ENCODE assay signal across 28 cellular contexts in the genomic region with DNA sequence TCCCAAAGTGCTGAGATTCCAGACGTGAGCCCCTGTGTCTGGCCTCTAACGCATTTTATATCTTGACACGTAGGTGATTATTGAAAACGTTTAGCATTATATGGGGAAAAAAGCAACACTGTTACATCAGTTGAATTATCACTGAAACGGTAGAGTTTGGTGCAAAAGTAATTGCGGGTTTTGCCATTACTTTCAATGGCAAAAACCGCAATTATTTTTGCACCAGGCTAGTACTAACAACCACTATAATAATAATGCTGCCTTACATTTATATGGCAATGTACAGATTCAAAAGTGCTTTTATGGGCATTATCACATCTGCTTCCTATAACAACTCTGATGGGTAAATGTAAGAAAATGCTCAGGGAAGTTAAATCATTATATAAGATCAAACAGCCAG. TPM values are rescaled to one million over a fixed set of nuclear protein-coding genes. Genes with fewer than 3 reads are reported as not detected.
"Had no signal": no experiment of that assay in that cellular context is flagged by ENCODE, and none has a peak within 500 bp of the region (broad histone marks: within the 10 kb centered on the region; RNA-seq: fewer than 3 reads in every experiment).

No MANE protein-coding gene starts in this region.

- H3K4me2 ChIP-seq: KMS-11, PC-9, SK-N-SH had no signal

- H3K9me3 ChIP-seq: Peyer's patch, SK-N-SH had no signal

- H3K9ac ChIP-seq: KMS-11, SK-N-SH had no signal

- H3K27me3 ChIP-seq: Peyer's patch had no signal

- H3K36me3 ChIP-seq: Peyer's patch had no signal

- H3K4me3 ChIP-seq: PC-9, Peyer's patch had no signal

- DNase-seq: IMR-90, Kasumi-1, MM.1S, NCI-H1092, NCI-H1105 treated with DMSO at 0.1 percent for 48 hours, NCI-H1417 treated with DMSO at 0.1 percent for 48 hours, NCI-H146, NCI-H187, NCI-H2029, NCI-H2081 treated with DMSO at 0.1 percent for 48 hours, NCI-H2171, NCI-H524, NCI-H526 treated with DMSO at 0.1 percent for 48 hours, NCI-H748 treated with DMSO at 0.1 percent for 48 hours, PC-9, Peyer's patch, SHP77, SK-N-SH, SW 1271, T-cell had no signal

- H3K4me1 ChIP-seq: Peyer's patch had no signal

- ATAC-seq: T-cell had no signal

- H3K27ac ChIP-seq: HL-60, KMS-11, PC-9, Peyer's patch had no signal

- H2AFZ ChIP-seq: PC-9 had no signal

RNA-seq across cellular contexts. Expression of a gene that starts 57.3 kb away (rescaled TPM):
- total RNA-seq: HT-29, IMR-90, M059J, NCI-H460, OCI-LY7, PC-9, Peyer's patch, RPMI7951, SK-MEL-5, T-cell had no signal
- polyA plus RNA-seq: IMR-90 had no signal
